23 cellular contexts compared by ENCODE assay signal in genomic region chr1:51512611-51513010, GRCh38. TPM values are rescaled to one million over a fixed set of nuclear protein-coding genes. Genes with fewer than 3 reads are reported as not detected.
DNase-seq lines count a peak whose midpoint lies in the region; ATAC-seq and TF ChIP-seq lines count a peak whose summit lies in the region.
"Had no signal": no experiment of that assay in that cellular context is flagged by ENCODE, and none has a peak within 500 bp of the region (broad histone marks: within the 10 kb centered on the region; RNA-seq: fewer than 3 reads in every experiment).

No MANE protein-coding gene starts in this region.

- H3K9me3 Mint-ChIP-seq in activated CD8-positive, alpha-beta T cell treated with anti-CD3 and anti-CD28 coated beads for 36 hours = no peaks in the 10 kb centered on the region
- H3K9me3 Mint-ChIP-seq in activated CD8-positive, alpha-beta T cell treated with anti-CD3 and anti-CD28 coated beads, Interleukin-2, amount 10 ng/mL, durations not matched to agents 7 days and 5 days (ENCODE audit: insufficient read depth) = no peaks in the 10 kb centered on the region
- H3K9me3 Mint-ChIP-seq in central memory CD8-positive, alpha-beta T cell = no peaks in the 10 kb centered on the region
- no peaks in the 10 kb centered on the region for H3K9me3 Mint-ChIP-seq in stimulated activated memory B cell treated with anti-CD40 and anti-IgM and Interleukin-4, amounts not matched to agents 10 μg/mL and 1 μg/mL and 100 μg/mL, for 72 hours
- H3K9me3 Mint-ChIP-seq in CD14-positive monocyte (no peaks in the 10 kb centered on the region), immature natural killer cell (no peaks in the 10 kb centered on the region)
- H3K9me3 Mint-ChIP-seq: activated naive CD4-positive, alpha-beta T cell treated with anti-CD3 and anti-CD28 coated beads, Interleukin-2, amount 50 U/mL, for 24 hours; activated T-cell treated with anti-CD3 and anti-CD28 coated beads, Interleukin-2, amount 50 U/mL, for 24 hours; nephron; stimulated activated naive CD8-positive, alpha-beta T cell treated with anti-CD3 and anti-CD28 coated beads, Interleukin-15, Interleukin-2, amounts not matched to agents 100 ng/mL and 50 ng/mL, for 24 hours; type B pancreatic cell had no signal

- H2AFZ ChIP-seq in Karpas-422 (ENCODE audit: low read length) = no peak overlapping the region

- CTCF ChIA-PET in activated CD8-positive, alpha-beta T cell treated with anti-CD3 and anti-CD28 coated beads for 36 hours (lab: Charles Lee) = no interaction called here
- CTCF ChIA-PET in activated CD8-positive, alpha-beta T cell treated with anti-CD3 and anti-CD28 coated beads, Interleukin-2, amount 10 ng/mL, durations not matched to agents 7 days and 5 days (lab: Charles Lee) = no interaction called here

- H3K36me3 Mint-ChIP-seq in activated CD8-positive, alpha-beta T cell treated with anti-CD3 and anti-CD28 coated beads for 36 hours (ENCODE audit: low read depth) = peaks cover 3% of the 10 kb centered on the region
- peaks cover 2% of the 10 kb centered on the region for H3K36me3 Mint-ChIP-seq in activated CD8-positive, alpha-beta T cell treated with anti-CD3 and anti-CD28 coated beads, Interleukin-2, amount 10 ng/mL, durations not matched to agents 7 days and 5 days (ENCODE audit: low read depth)
- peaks cover 5% of the 10 kb centered on the region for H3K36me3 Mint-ChIP-seq in central memory CD8-positive, alpha-beta T cell (ENCODE audit: insufficient read depth)
- peaks cover 15% of the 10 kb centered on the region for H3K36me3 Mint-ChIP-seq in stimulated activated memory B cell treated with anti-CD40 and anti-IgM and Interleukin-4, amounts not matched to agents 10 μg/mL and 1 μg/mL and 100 μg/mL, for 72 hours
- peaks cover 3 to 6% of the 10 kb centered on the region in 2 donors for H3K36me3 Mint-ChIP-seq in CD14-positive monocyte
- H3K36me3 Mint-ChIP-seq in immature natural killer cell = no peaks in the 10 kb centered on the region
- H3K36me3 Mint-ChIP-seq: activated naive CD4-positive, alpha-beta T cell treated with anti-CD3 and anti-CD28 coated beads, Interleukin-2, amount 50 U/mL, for 24 hours; type B pancreatic cell had no signal

- peak overlapping the region; percentile 75 for H3K4me3 ChIP-seq in Karpas-422 (ENCODE audit: low read length)
- H3K4me3 ChIP-seq: BLaER1, heart right ventricle had no signal

- no peaks in the 10 kb centered on the region for H3K27me3 ChIP-seq in Karpas-422 (ENCODE audit: low read length)
- H3K27me3 ChIP-seq: BLaER1, heart right ventricle had no signal

- peaks cover 64% of the 10 kb centered on the region for H3K4me1 Mint-ChIP-seq in activated CD8-positive, alpha-beta T cell treated with anti-CD3 and anti-CD28 coated beads for 36 hours (ENCODE audit: low read depth)
- H3K4me1 Mint-ChIP-seq in activated CD8-positive, alpha-beta T cell treated with anti-CD3 and anti-CD28 coated beads, Interleukin-2, amount 10 ng/mL, durations not matched to agents 7 days and 5 days (ENCODE audit: low read depth) = peaks cover 54% of the 10 kb centered on the region
- peaks cover 70% of the 10 kb centered on the region for H3K4me1 Mint-ChIP-seq in central memory CD8-positive, alpha-beta T cell
- peaks cover 85% of the 10 kb centered on the region for H3K4me1 Mint-ChIP-seq in stimulated activated memory B cell treated with anti-CD40 and anti-IgM and Interleukin-4, amounts not matched to agents 10 μg/mL and 1 μg/mL and 100 μg/mL, for 72 hours
- peaks cover 55% of the 10 kb centered on the region for H3K4me1 Mint-ChIP-seq in CD14-positive monocyte
- peaks cover 64 to 86% of the 10 kb centered on the region in 2 donors for H3K4me1 Mint-ChIP-seq in immature natural killer cell

- peak overlapping the region; percentile 84 for H3K9ac ChIP-seq in Karpas-422 (ENCODE audit: low read length)
- H3K9ac ChIP-seq: BLaER1 had no signal

- peaks cover 6% of the 10 kb centered on the region; the same call in 1 of the 2 replicates for H3K36me3 ChIP-seq in Karpas-422 (ENCODE audit: insufficient read depth, low read length)
- H3K36me3 ChIP-seq: BLaER1 had no signal

- H3K27ac ChIP-seq in Karpas-422 (ENCODE audit: low read length) = peak overlapping the region; percentile 94
- H3K27ac ChIP-seq: BLaER1 had no signal

- H3K27me3 Mint-ChIP-seq in activated CD8-positive, alpha-beta T cell treated with anti-CD3 and anti-CD28 coated beads for 36 hours = no peaks in the 10 kb centered on the region
- no peaks in the 10 kb centered on the region for H3K27me3 Mint-ChIP-seq in activated CD8-positive, alpha-beta T cell treated with anti-CD3 and anti-CD28 coated beads, Interleukin-2, amount 10 ng/mL, durations not matched to agents 7 days and 5 days (ENCODE audit: low read depth)
- no peaks in the 10 kb centered on the region for H3K27me3 Mint-ChIP-seq in central memory CD8-positive, alpha-beta T cell
- H3K27me3 Mint-ChIP-seq in stimulated activated memory B cell treated with anti-CD40 and anti-IgM and Interleukin-4, amounts not matched to agents 10 μg/mL and 1 μg/mL and 100 μg/mL, for 72 hours = no peaks in the 10 kb centered on the region
- no peaks in the 10 kb centered on the region for H3K27me3 Mint-ChIP-seq in CD14-positive monocyte (ENCODE audit: low read depth in 3 of 3)
- peaks cover 0 to 2% (median 0%) of the 10 kb centered on the region in 3 donors for H3K27me3 Mint-ChIP-seq in immature natural killer cell (ENCODE audit: low read depth in 3 of 3)
- H3K27me3 Mint-ChIP-seq: activated naive CD4-positive, alpha-beta T cell treated with anti-CD3 and anti-CD28 coated beads, Interleukin-2, amount 50 U/mL, for 24 hours; activated T-cell treated with anti-CD3 and anti-CD28 coated beads, Interleukin-2, amount 50 U/mL, for 24 hours; stimulated activated naive CD8-positive, alpha-beta T cell treated with anti-CD3 and anti-CD28 coated beads, Interleukin-15, Interleukin-2, amounts not matched to agents 100 ng/mL and 50 ng/mL, for 24 hours; type B pancreatic cell had no signal

- DNase-seq in activated CD8-positive, alpha-beta T cell treated with anti-CD3 and anti-CD28 coated beads for 36 hours = no peak
- no peak for DNase-seq in activated CD8-positive, alpha-beta T cell treated with anti-CD3 and anti-CD28 coated beads, Interleukin-2, amount 10 ng/mL, durations not matched to agents 7 days and 5 days
- peak; percentile 78 for DNase-seq in Karpas-422
- DNase-seq in central memory CD8-positive, alpha-beta T cell (ENCODE audit: low spot score in 2 of 2) = no peak
- DNase-seq in CD14-positive monocyte (ENCODE audit: low spot score) = no peak
- DNase-seq in immature natural killer cell = no peak
- DNase-seq: activated CD4-positive, alpha-beta T cell treated with anti-CD3 and anti-CD28 coated beads, Interleukin-2, amount 50 U/mL, for 4 hours; activated T-cell treated with anti-CD3 and anti-CD28 coated beads, Interleukin-2, amount 50 U/mL, for 24 hours; DMS153; heart right ventricle; mammary epithelial cell; NCI-H1105; NCI-H524 treated with DMSO at 0.1 percent for 48 hours; posterior cingulate gyrus; SHP77; T-helper 1 cell had no signal

- H3K4me1 ChIP-seq in Karpas-422 (ENCODE audit: low read length) = peaks cover 97% of the 10 kb centered on the region

- ATAC-seq in activated CD8-positive, alpha-beta T cell treated with anti-CD3 and anti-CD28 coated beads for 36 hours = peak; percentile 38
- no peak for ATAC-seq in activated CD8-positive, alpha-beta T cell treated with anti-CD3 and anti-CD28 coated beads, Interleukin-2, amount 10 ng/mL, durations not matched to agents 7 days and 5 days
- no peak for ATAC-seq in central memory CD8-positive, alpha-beta T cell (replicated peaks; ENCODE audit: extremely low read depth, poor library complexity, severe bottlenecking)
- no peak for ATAC-seq in stimulated activated memory B cell treated with anti-CD40 and anti-IgM and Interleukin-4, amounts not matched to agents 10 μg/mL and 1 μg/mL and 100 μg/mL, for 72 hours
- no peak for ATAC-seq in HG03175 (IDR thresholded peaks at IDR 0.05; ENCODE audit: unreplicated experiment)

- TF ChIP-seq CTCF in activated CD8-positive, alpha-beta T cell treated with anti-CD3 and anti-CD28 coated beads for 36 hours (IDR thresholded peaks at IDR 0.05) = no peak
- no peak for TF ChIP-seq CTCF in CD14-positive monocyte (IDR thresholded peaks at IDR 0.05)

- intact Hi-C loops in activated CD8-positive, alpha-beta T cell treated with anti-CD3 and anti-CD28 coated beads for 36 hours (cut with micrococcal nuclease) = no loop called here
- intact Hi-C loops in CD14-positive monocyte (cut with micrococcal nuclease) = loop anchor here in 1 of 2 donors (10.0 kb wide), 1 partner anchor 548 kb away; the partner anchor contains the start of gene FAF1

- H3K79me2 ChIP-seq in Karpas-422 (ENCODE audit: low read length) = peaks cover 100% of the 10 kb centered on the region

- H3K4me3 Mint-ChIP-seq in activated CD8-positive, alpha-beta T cell treated with anti-CD3 and anti-CD28 coated beads for 36 hours = no peak overlapping the region
- no peak overlapping the region for H3K4me3 Mint-ChIP-seq in activated CD8-positive, alpha-beta T cell treated with anti-CD3 and anti-CD28 coated beads, Interleukin-2, amount 10 ng/mL, durations not matched to agents 7 days and 5 days
- H3K4me3 Mint-ChIP-seq in central memory CD8-positive, alpha-beta T cell = no peak overlapping the region
- H3K4me3 Mint-ChIP-seq in stimulated activated memory B cell treated with anti-CD40 and anti-IgM and Interleukin-4, amounts not matched to agents 10 μg/mL and 1 μg/mL and 100 μg/mL, for 72 hours = no peak overlapping the region
- H3K4me3 Mint-ChIP-seq in CD14-positive monocyte = no peak overlapping the region
- peak overlapping the region in 1 of 5 donors; percentile 1 for H3K4me3 Mint-ChIP-seq in immature natural killer cell
- H3K4me3 Mint-ChIP-seq: activated naive CD4-positive, alpha-beta T cell treated with anti-CD3 and anti-CD28 coated beads, Interleukin-2, amount 50 U/mL, for 24 hours; activated T-cell treated with anti-CD3 and anti-CD28 coated beads, Interleukin-2, amount 50 U/mL, for 24 hours; nephron; stimulated activated naive CD8-positive, alpha-beta T cell treated with anti-CD3 and anti-CD28 coated beads, Interleukin-15, Interleukin-2, amounts not matched to agents 100 ng/mL and 50 ng/mL, for 24 hours; type B pancreatic cell had no signal

- no peak overlapping the region for H3K27ac Mint-ChIP-seq in activated CD8-positive, alpha-beta T cell treated with anti-CD3 and anti-CD28 coated beads for 36 hours
- H3K27ac Mint-ChIP-seq in activated CD8-positive, alpha-beta T cell treated with anti-CD3 and anti-CD28 coated beads, Interleukin-2, amount 10 ng/mL, durations not matched to agents 7 days and 5 days = no peak overlapping the region
- peak overlapping the region; percentile 38 for H3K27ac Mint-ChIP-seq in central memory CD8-positive, alpha-beta T cell (ENCODE audit: low read depth)
- peak overlapping the region; percentile 59 for H3K27ac Mint-ChIP-seq in stimulated activated memory B cell treated with anti-CD40 and anti-IgM and Interleukin-4, amounts not matched to agents 10 μg/mL and 1 μg/mL and 100 μg/mL, for 72 hours
- H3K27ac Mint-ChIP-seq in CD14-positive monocyte = peak overlapping the region in 1 of 7 donors; percentile 46
- H3K27ac Mint-ChIP-seq in immature natural killer cell = peak overlapping the region in 2 of 6 donors; percentile 17 to 65
- H3K27ac Mint-ChIP-seq: activated T-cell treated with anti-CD3 and anti-CD28 coated beads, Interleukin-2, amount 50 U/mL, for 24 hours; nephron; type B pancreatic cell had no signal

- H3K4me2 ChIP-seq in Karpas-422 (ENCODE audit: low read depth, low read length, poor library complexity, severe bottlenecking) = peak overlapping the region; percentile 95
- H3K4me2 ChIP-seq: BLaER1 had no signal

- no peaks in the 10 kb centered on the region for H3K9me3 ChIP-seq in Karpas-422 (ENCODE audit: low read length)
- H3K9me3 ChIP-seq: BLaER1, heart right ventricle had no signal

- POLR2A ChIA-PET in activated CD8-positive, alpha-beta T cell treated with anti-CD3 and anti-CD28 coated beads for 36 hours (lab: Charles Lee) = interaction anchor here (0.7 kb wide), 1 partner anchor 13 kb away, joined by 3 read pairs; no protein-coding TSS in a partner anchor
- POLR2A ChIA-PET in activated CD8-positive, alpha-beta T cell treated with anti-CD3 and anti-CD28 coated beads, Interleukin-2, amount 10 ng/mL, durations not matched to agents 7 days and 5 days (lab: Charles Lee) = no interaction called here

- no peaks in the 10 kb centered on the region; the same call in 1 of the 2 replicates for H4K20me1 ChIP-seq in Karpas-422 (ENCODE audit: insufficient read depth, low read depth, low read length)

- H3K9me2 ChIP-seq in Karpas-422 (replicated peaks; ENCODE audit: insufficient read depth, low read length) = no peaks in the 10 kb centered on the region

RNA-seq across cellular contexts. Expression of gene EPS15, which starts 6.5 kb away (rescaled TPM):
- 10 to 100 TPM; 56.6 to 63.6 TPM for total RNA-seq in activated CD8-positive, alpha-beta T cell treated with anti-CD3 and anti-CD28 coated beads for 36 hours
- 10 to 100 TPM; 57.2 to 58.4 TPM for total RNA-seq in activated CD8-positive, alpha-beta T cell treated with anti-CD3 and anti-CD28 coated beads, Interleukin-2, amount 10 ng/mL, durations not matched to agents 7 days and 5 days
- 70.3 and 116 TPM in 2 replicates for total RNA-seq in Karpas-422 (2014; rRNA removed; shearing (Covaris generic); ENCODE audit: low replicate concordance)
- 10 to 100 TPM; 36.4 to 53.6 TPM for polyA plus RNA-seq in CD14-positive monocyte
- polyA plus RNA-seq in immature natural killer cell = 10 to 100 TPM; 28.9 to 49.4 (median 34.9) TPM

Comparison
In these comparisons a context has a peak if more than half of its experiments do, and no peak if none do; other contexts are left out.
1. H3K27ac Mint-ChIP-seq: peak in central memory CD8-positive, alpha-beta T cell (single experiment) and stimulated activated memory B cell treated with anti-CD40 and anti-IgM and Interleukin-4, amounts not matched to agents 10 μg/mL and 1 μg/mL and 100 μg/mL, for 72 hours (single experiment); none in activated CD8-positive, alpha-beta T cell treated with anti-CD3 and anti-CD28 coated beads for 36 hours (single experiment) and activated CD8-positive, alpha-beta T cell treated with anti-CD3 and anti-CD28 coated beads, Interleukin-2, amount 10 ng/mL, durations not matched to agents 7 days and 5 days (single experiment).